In genomic region chr22:17706451-17706900, GRCh38 we compare ENCODE assay signal across 8 cellular contexts.
DNase-seq lines count a peak whose midpoint lies in the region; ATAC-seq lines count a peak whose summit lies in the region.

No MANE protein-coding gene starts in this region.

- H3K27me3 ChIP-seq in endocrine pancreas (ENCODE audit: control insufficient read depth, insufficient read depth, low read length) = no peaks in the 10 kb centered on the region

- no peaks in the 10 kb centered on the region for H3K9me3 Mint-ChIP-seq in activated CD4-positive, alpha-beta T cell treated with anti-CD3 and anti-CD28 coated beads for 36 hours (ENCODE audit: low read depth)
- no peaks in the 10 kb centered on the region for H3K9me3 Mint-ChIP-seq in stimulated activated naive B cell treated with anti-CD40 and anti-IgM and Interleukin-4, amounts not matched to agents 10 μg/mL and 1 μg/mL and 100 μg/mL, for 72 hours

- H3K9me3 ChIP-seq in endocrine pancreas (ENCODE audit: control insufficient read depth, low read length) (no peaks in the 10 kb centered on the region), mesodermal cell (ENCODE audit: control insufficient read depth, low read length) (no peaks in the 10 kb centered on the region)

- H3K36me3 Mint-ChIP-seq in activated CD4-positive, alpha-beta T cell treated with anti-CD3 and anti-CD28 coated beads for 36 hours (ENCODE audit: low read depth) = peaks cover 18% of the 10 kb centered on the region
- peaks cover 4 to 22% of the 10 kb centered on the region in 2 donors for H3K36me3 Mint-ChIP-seq in stimulated activated naive B cell treated with anti-CD40 and anti-IgM and Interleukin-4, amounts not matched to agents 10 μg/mL and 1 μg/mL and 100 μg/mL, for 72 hours

- H3K4me1 ChIP-seq in endocrine pancreas (ENCODE audit: control insufficient read depth, insufficient read depth, low read length) (peaks cover 18% of the 10 kb centered on the region), mesodermal cell (ENCODE audit: control insufficient read depth, insufficient read depth, low read length, poor library complexity, severe bottlenecking) (no peaks in the 10 kb centered on the region)

- POLR2A ChIA-PET in activated CD4-positive, alpha-beta T cell treated with anti-CD3 and anti-CD28 coated beads for 36 hours (lab: Charles Lee) = interaction anchor here (0.7 kb wide), 1 partner anchor 38 kb away, joined by 4 read pairs; no protein-coding TSS in a partner anchor

- H3K4me3 ChIP-seq in endocrine pancreas (ENCODE audit: control insufficient read depth, insufficient read depth, low read length) (peak overlapping the region; percentile 84), mesodermal cell (ENCODE audit: extremely low read depth, insufficient read depth, low read length, poor library complexity, severe bottlenecking) (no peak overlapping the region)

- H3K27me3 Mint-ChIP-seq in activated CD4-positive, alpha-beta T cell treated with anti-CD3 and anti-CD28 coated beads for 36 hours = no peaks in the 10 kb centered on the region
- no peaks in the 10 kb centered on the region for H3K27me3 Mint-ChIP-seq in stimulated activated naive B cell treated with anti-CD40 and anti-IgM and Interleukin-4, amounts not matched to agents 10 μg/mL and 1 μg/mL and 100 μg/mL, for 72 hours

- DNase-seq in DMS 273 treated with DMSO at 0.1 percent for 48 hours (lab: John Stamatoyannopoulos, UW) = peak; percentile 7
- peak; percentile 80 for DNase-seq in KBM-7
- DNase-seq in activated CD4-positive, alpha-beta T cell treated with anti-CD3 and anti-CD28 coated beads for 36 hours = peak; percentile 72
- DNase-seq in stimulated activated naive B cell treated with anti-CD40 and anti-IgM and Interleukin-4, amounts not matched to agents 10 μg/mL and 1 μg/mL and 100 μg/mL, for 72 hours = peak; percentile 55
- no peak for DNase-seq in DMS79 treated with DMSO at 0.1 percent for 48 hours (lab: John Stamatoyannopoulos, UW)

- H3K27ac ChIP-seq in mesodermal cell (ENCODE audit: low read depth, low read length, severe bottlenecking) = peak overlapping the region; percentile 62

- ATAC-seq in GM21576 (IDR thresholded peaks at IDR 0.05; ENCODE audit: unreplicated experiment) = peak; percentile 77
- ATAC-seq in activated CD4-positive, alpha-beta T cell treated with anti-CD3 and anti-CD28 coated beads for 36 hours = peak; percentile 99
- ATAC-seq in stimulated activated naive B cell treated with anti-CD40 and anti-IgM and Interleukin-4, amounts not matched to agents 10 μg/mL and 1 μg/mL and 100 μg/mL, for 72 hours (replicated peaks) = peak; percentile 96 to 97

- 50% methylated on average over 1 to 2 of the region's 5 CpGs for WGBS in mesodermal cell (ENCODE audit: insufficient coverage in 2 of 2), 2 experiments

- H3K36me3 ChIP-seq in endocrine pancreas (ENCODE audit: control insufficient read depth, insufficient read depth, low read length) (no peaks in the 10 kb centered on the region), mesodermal cell (ENCODE audit: control insufficient read depth, insufficient read depth, low read length) (peaks cover 49% of the 10 kb centered on the region)

- peak overlapping the region; percentile 49 for H3K4me3 Mint-ChIP-seq in activated CD4-positive, alpha-beta T cell treated with anti-CD3 and anti-CD28 coated beads for 36 hours
- peak overlapping the region; percentile 50 to 66 for H3K4me3 Mint-ChIP-seq in stimulated activated naive B cell treated with anti-CD40 and anti-IgM and Interleukin-4, amounts not matched to agents 10 μg/mL and 1 μg/mL and 100 μg/mL, for 72 hours

- H3K9ac ChIP-seq in endocrine pancreas (ENCODE audit: control insufficient read depth, insufficient read depth, low read length) = peak overlapping the region; percentile 73

- in situ Hi-C loops in KBM-7 (cut with MboI; ENCODE audit: low pct_unique_long_range_greater_than_20kb, low sequenced_read_pairs) = no loop called here

- CTCF ChIA-PET in activated CD4-positive, alpha-beta T cell treated with anti-CD3 and anti-CD28 coated beads for 36 hours (lab: Charles Lee) = interaction anchor here (1.2 to 1.4 kb wide), 2 partner anchors 24 to 36 kb away, joined by 4 read pairs; no protein-coding TSS in a partner anchor

- peak overlapping the region; percentile 94 for H3K27ac Mint-ChIP-seq in activated CD4-positive, alpha-beta T cell treated with anti-CD3 and anti-CD28 coated beads for 36 hours
- peak overlapping the region; percentile 80 for H3K27ac Mint-ChIP-seq in stimulated activated naive B cell treated with anti-CD40 and anti-IgM and Interleukin-4, amounts not matched to agents 10 μg/mL and 1 μg/mL and 100 μg/mL, for 72 hours

- intact Hi-C loops in activated CD4-positive, alpha-beta T cell treated with anti-CD3 and anti-CD28 coated beads for 36 hours (cut with DNase I, micrococcal nuclease) = loop anchor here (2.0 to 5.0 kb wide), 2 partner anchors 68 to 69 kb away; partner anchors contain the start of gene BCL2L13 (in 2 of the 2)

- peaks cover 21% of the 10 kb centered on the region for H3K4me1 Mint-ChIP-seq in activated CD4-positive, alpha-beta T cell treated with anti-CD3 and anti-CD28 coated beads for 36 hours
- peaks cover 14 to 19% of the 10 kb centered on the region in 2 donors for H3K4me1 Mint-ChIP-seq in stimulated activated naive B cell treated with anti-CD40 and anti-IgM and Interleukin-4, amounts not matched to agents 10 μg/mL and 1 μg/mL and 100 μg/mL, for 72 hours
